25 cellular contexts compared by ENCODE assay signal in genomic region chr17:75400326-75400939, GRCh38. TPM values are rescaled to one million over a fixed set of nuclear protein-coding genes. Genes with fewer than 3 reads are reported as not detected.
DNase-seq lines count a peak whose midpoint lies in the region; ATAC-seq, FAIRE-seq and TF ChIP-seq lines count a peak whose summit lies in the region.
"Had no signal": no experiment of that assay in that cellular context is flagged by ENCODE, and none has a peak within 500 bp of the region (broad histone marks: within the 10 kb centered on the region; RNA-seq: fewer than 3 reads in every experiment).

No MANE protein-coding gene starts in this region.

- CTCF ChIA-PET in activated CD8-positive, alpha-beta memory T cell treated with anti-CD3 and anti-CD28 coated beads, Interleukin-2, amount 10 ng/mL, durations not matched to agents 7 days and 5 days (lab: Charles Lee): interaction anchor here (1.0 to 2.0 kb wide), 6 partner anchors 20 to 131 kb away, joined by 3 to 7 read pairs (median 4); partner anchors contain the start of genes LLGL2 and SLC25A19
- CTCF ChIA-PET in CD8-positive, alpha-beta memory T cell (lab: Charles Lee): interaction anchor here (0.8 to 2.2 kb wide), 4 partner anchors 52 to 195 kb away, joined by 3 to 11 read pairs (median 6); partner anchors contain the start of genes MIF4GD and NUP85
- CTCF ChIA-PET in GM12878 (lab: Yijun Ruan, JAX): interaction anchor here (0.6 to 2.7 kb wide), 13 partner anchors 20 to 140 kb away, joined by 3 to 33 read pairs (median 6); no protein-coding TSS in a partner anchor

- no peak for TF ChIP-seq EP300 in GM12878 (IDR thresholded peaks at IDR 0.05; ENCODE audit: borderline replicate concordance in 1 of 2, control insufficient read depth in 1 of 2, low read depth in 2 of 2, low read length in 2 of 2)

- SMC1A ChIA-PET in GM12878 (lab: Charles Lee; ENCODE audit: uncharacterized antibody, unreplicated experiment): interaction anchor here (1.5 to 2.8 kb wide), 11 partner anchors 12 to 110 kb away, joined by 4 to 18 read pairs (median 8); partner anchors contain the start of gene SLC25A19

- TF ChIP-seq RAD21 in GM12878 (IDR thresholded peaks at IDR 0.05; ENCODE audit: insufficient read depth, low read depth, low read length): no peak

- peak; percentile 37 for DNase-seq in activated CD8-positive, alpha-beta memory T cell treated with anti-CD3 and anti-CD28 coated beads for 24 hours
- no peak for DNase-seq in activated CD8-positive, alpha-beta memory T cell treated with anti-CD3 and anti-CD28 coated beads, Interleukin-2, amount 10 ng/mL, durations not matched to agents 7 days and 5 days
- no peak for DNase-seq in CD8-positive, alpha-beta memory T cell
- DNase-seq in GM12878 (ENCODE audit: low read depth, low spot score): no peak
- DNase-seq in neural crest cell (ENCODE audit: low read depth, low spot score): no peak
- no peak for DNase-seq in NCI-H2107 treated with DMSO at 0.1 percent for 48 hours (lab: John Stamatoyannopoulos, UW; ENCODE audit: unreplicated experiment)
- DNase-seq in NCI-H2081 treated with DMSO at 0.1 percent for 48 hours (lab: John Stamatoyannopoulos, UW): no peak
- DNase-seq: activated effector memory CD4-positive, alpha-beta T cell treated with anti-CD3 and anti-CD28 coated beads, Interleukin-2, amount 50 U/mL, for 16 hours; DMS 273 treated with DMSO at 0.1 percent for 48 hours; effector CD8-positive, alpha-beta T cell; esophagus squamous epithelium; kidney glomerular epithelial cell; mesendoderm; NCI-H69; posterior cingulate gyrus; SK-N-SH; small intestine; stimulated activated CD4-positive, alpha-beta T cell treated with anti-CD3 and anti-CD28 coated beads, Interleukin-4, amount 100 ng/mL, for 1 hour; upper lobe of right lung had no signal

- H3K36me3 Mint-ChIP-seq in activated CD8-positive, alpha-beta memory T cell treated with anti-CD3 and anti-CD28 coated beads, Interleukin-2, amount 10 ng/mL, durations not matched to agents 7 days and 5 days: peaks cover 18% of the 10 kb centered on the region
- H3K36me3 Mint-ChIP-seq in CD8-positive, alpha-beta memory T cell: peaks cover 0 to 18% (median 0%) of the 10 kb centered on the region in 3 donors
- no peaks in the 10 kb centered on the region for H3K36me3 Mint-ChIP-seq in neural crest cell (ENCODE audit: low read depth)

- no peak overlapping the region for H3K27ac ChIP-seq in CD8-positive, alpha-beta memory T cell (ENCODE audit: low read depth, low read length)
- H3K27ac ChIP-seq in GM12878 (ENCODE audit: control insufficient read depth, insufficient read depth): no peak overlapping the region
- H3K27ac ChIP-seq: ascending aorta, esophagus squamous epithelium, upper lobe of right lung had no signal

- H3K4me1 Mint-ChIP-seq in activated CD8-positive, alpha-beta memory T cell treated with anti-CD3 and anti-CD28 coated beads, Interleukin-2, amount 10 ng/mL, durations not matched to agents 7 days and 5 days: peaks cover 56% of the 10 kb centered on the region
- peaks cover 50 to 74% (median 68%) of the 10 kb centered on the region in 3 donors for H3K4me1 Mint-ChIP-seq in CD8-positive, alpha-beta memory T cell
- H3K4me1 Mint-ChIP-seq in neural crest cell: peaks cover 16% of the 10 kb centered on the region

- 87% methylated on average over 8 of the region's 8 CpGs for WGBS in GM12878 (ENCODE audit: insufficient coverage, insufficient replicate concordance, low lambda C conversion rate, missing lambda C conversion rate)

- in situ Hi-C loops in GM12878 (cut with MboI): no loop called here

- H3K27ac Mint-ChIP-seq in activated CD8-positive, alpha-beta memory T cell treated with anti-CD3 and anti-CD28 coated beads, Interleukin-2, amount 10 ng/mL, durations not matched to agents 7 days and 5 days: no peak overlapping the region
- peak overlapping the region in 2 of 8 donors; percentile 18 to 71 for H3K27ac Mint-ChIP-seq in CD8-positive, alpha-beta memory T cell
- H3K27ac Mint-ChIP-seq in neural crest cell (ENCODE audit: unreplicated experiment): no peak overlapping the region
- H3K27ac Mint-ChIP-seq: nephron, WTC11 had no signal

- FAIRE-seq in GM12878 (lab: Jason Lieb, UNC): no peak
- FAIRE-seq: A204.1, K562, small intestine had no signal

- H3K27me3 Mint-ChIP-seq in activated CD8-positive, alpha-beta memory T cell treated with anti-CD3 and anti-CD28 coated beads, Interleukin-2, amount 10 ng/mL, durations not matched to agents 7 days and 5 days: no peaks in the 10 kb centered on the region
- H3K27me3 Mint-ChIP-seq in CD8-positive, alpha-beta memory T cell: no peaks in the 10 kb centered on the region
- H3K27me3 Mint-ChIP-seq in neural crest cell (ENCODE audit: low read depth): no peaks in the 10 kb centered on the region

- peak overlapping the region; percentile 77 for H3K4me2 ChIP-seq in GM12878 (ENCODE audit: control insufficient read depth, insufficient read depth)
- H3K4me2 ChIP-seq: SK-N-SH had no signal

- TF ChIP-seq POLR2A in GM12878 (IDR thresholded peaks at IDR 0.05; ENCODE audit: low read depth, low read length): no peak

- no peak for ATAC-seq in activated CD8-positive, alpha-beta memory T cell treated with anti-CD3 and anti-CD28 coated beads, Interleukin-2, amount 10 ng/mL, durations not matched to agents 7 days and 5 days
- no peak for ATAC-seq in GM12878
- no peak for ATAC-seq in HG02938 (IDR thresholded peaks at IDR 0.05; ENCODE audit: unreplicated experiment)
- ATAC-seq: K562, upper lobe of right lung, WTC11 had no signal

- no peak overlapping the region for H3K4me3 Mint-ChIP-seq in activated CD8-positive, alpha-beta memory T cell treated with anti-CD3 and anti-CD28 coated beads, Interleukin-2, amount 10 ng/mL, durations not matched to agents 7 days and 5 days
- H3K4me3 Mint-ChIP-seq in CD8-positive, alpha-beta memory T cell: peak overlapping the region in 4 of 7 donors; percentile 11 to 78 (median 28)
- H3K4me3 Mint-ChIP-seq in neural crest cell: peak overlapping the region; percentile 53
- H3K4me3 Mint-ChIP-seq: nephron, WTC11 had no signal

- no peaks in the 10 kb centered on the region for H3K36me3 ChIP-seq in CD8-positive, alpha-beta memory T cell (ENCODE audit: insufficient read depth, low read length)
- H3K36me3 ChIP-seq in GM12878 (ENCODE audit: control insufficient read depth in 2 of 2, insufficient read depth in 2 of 2, low read length in 1 of 2): peaks cover 0 to 3% of the 10 kb centered on the region in 2 experiments; a peak in 2 of 4 replicates
- H3K36me3 ChIP-seq: ascending aorta, esophagus squamous epithelium, upper lobe of right lung had no signal

- H3K9me3 Mint-ChIP-seq in activated CD8-positive, alpha-beta memory T cell treated with anti-CD3 and anti-CD28 coated beads, Interleukin-2, amount 10 ng/mL, durations not matched to agents 7 days and 5 days (ENCODE audit: low read depth): no peaks in the 10 kb centered on the region
- no peaks in the 10 kb centered on the region for H3K9me3 Mint-ChIP-seq in CD8-positive, alpha-beta memory T cell
- H3K9me3 Mint-ChIP-seq in neural crest cell: no peaks in the 10 kb centered on the region
- H3K9me3 Mint-ChIP-seq: nephron, WTC11 had no signal

- H4K20me1 ChIP-seq in GM12878 (ENCODE audit: control insufficient read depth, insufficient read depth): peaks cover 16% of the 10 kb centered on the region

- no peak overlapping the region for H2AFZ ChIP-seq in GM12878 (ENCODE audit: control insufficient read depth, low read depth, low read length)

- H3K4me3 ChIP-seq in CD8-positive, alpha-beta memory T cell (ENCODE audit: low read length): no peak overlapping the region
- H3K4me3 ChIP-seq in GM12878: peak overlapping the region; percentile 52
- H3K4me3 ChIP-seq: ascending aorta, esophagus squamous epithelium, K562, upper lobe of right lung had no signal

- H3K9me3 ChIP-seq in CD8-positive, alpha-beta memory T cell (ENCODE audit: low read length): no peaks in the 10 kb centered on the region
- H3K9me3 ChIP-seq in GM12878 (replicated peaks; ENCODE audit: control insufficient read depth, insufficient read depth, low read length): no peaks in the 10 kb centered on the region
- H3K9me3 ChIP-seq: ascending aorta, esophagus squamous epithelium, SK-N-SH, upper lobe of right lung had no signal

- peaks cover 97% of the 10 kb centered on the region for H3K79me2 ChIP-seq in GM12878 (ENCODE audit: control insufficient read depth, insufficient read depth, low read length)

- peaks cover 57% of the 10 kb centered on the region for H3K4me1 ChIP-seq in CD8-positive, alpha-beta memory T cell (ENCODE audit: insufficient read depth, low read length)
- H3K4me1 ChIP-seq in GM12878 (ENCODE audit: control insufficient read depth, insufficient read depth, low read length): peaks cover 24% of the 10 kb centered on the region; the same call in 1 of the 2 replicates

- no TSS peak for BruUV-seq in GM12878 (replicated peaks; lab: Mats Ljungman, UMichigan)

- H3K27me3 ChIP-seq in CD8-positive, alpha-beta memory T cell (ENCODE audit: insufficient read depth, low read length, poor library complexity, severe bottlenecking): no peaks in the 10 kb centered on the region
- H3K27me3 ChIP-seq in GM12878 (replicated peaks in 1 of 2; ENCODE audit: control insufficient read depth in 2 of 2, insufficient read depth in 2 of 2, low read length in 1 of 2): no peaks in the 10 kb centered on the region
- H3K27me3 ChIP-seq: ascending aorta, esophagus squamous epithelium, upper lobe of right lung had no signal

- RAD21 ChIA-PET in GM12878 (lab: Charles Lee; ENCODE audit: unreplicated experiment): interaction anchor here (1.4 to 3.3 kb wide), 7 partner anchors 52 to 111 kb away, joined by 3 to 41 read pairs (median 11); partner anchors contain the start of gene SLC25A19

- no peak for TF ChIP-seq CTCF in GM12878 (IDR thresholded peaks at IDR 0.05 in 2 of 3, conservative IDR thresholded peaks at IDR 0.05 in 1 of 3; ENCODE audit: control insufficient read depth in 2 of 3, extremely low read depth in 1 of 3, insufficient read depth in 1 of 3, low read depth in 3 of 3, low read length in 3 of 3)
- TF ChIP-seq CTCF in neural crest cell (conservative IDR thresholded peaks at IDR 0.05): no peak

- POLR2A ChIA-PET in CD8-positive, alpha-beta memory T cell (lab: Charles Lee): no interaction called here
- POLR2A ChIA-PET in GM12878 (lab: Charles Lee): interaction anchor here (0.5 to 2.4 kb wide), 12 partner anchors 20 to 395 kb away, joined by 3 to 18 read pairs (median 6); partner anchors contain the start of gene SLC25A19

- intact Hi-C loops in GM12878 (cut with micrococcal nuclease; ENCODE audit: unreplicated experiment): loop anchor here (5.0 kb wide), 1 partner anchor 33 kb away; no protein-coding TSS in a partner anchor

- H3K9ac ChIP-seq in GM12878 (ENCODE audit: control insufficient read depth, insufficient read depth, low read length): no peak overlapping the region
- H3K9ac ChIP-seq: SK-N-SH had no signal

RNA-seq across cellular contexts. Expression of gene GRB2, which starts 5.0 kb away (rescaled TPM):
- 100 to 1,000 TPM; 138 to 179 TPM for total RNA-seq in activated CD8-positive, alpha-beta memory T cell treated with anti-CD3 and anti-CD28 coated beads, Interleukin-2, amount 10 ng/mL, durations not matched to agents 7 days and 5 days
- total RNA-seq in CD8-positive, alpha-beta memory T cell: 100 to 1,000 TPM; 180 to 189 TPM
- polyA plus RNA-seq in CD8-positive, alpha-beta memory T cell: 158 TPM
- total RNA-seq in GM12878 (2013; cell fraction: nucleolus; rRNA removed): 189 and 244 TPM in 2 replicates
- 161 and 168 TPM in 2 replicates for total RNA-seq in GM12878 (2014; rRNA removed)
- 113 and 118 TPM in 2 replicates for total RNA-seq in GM12878 (2014; rRNA removed; fragmentation: Illumina TruSeq; extraction: Trizol)
- total RNA-seq in GM12878 (2021): 207 and 214 TPM in 2 replicates
- polyA plus RNA-seq in GM12878 (2011; ENCODE audit: low read depth): 75.8 TPM
- polyA plus RNA-seq in GM12878 (2011; rRNA removed): 133 and 196 TPM in 2 replicates
- 121 and 130 TPM in 2 replicates for polyA plus RNA-seq in GM12878 (2011; cell fraction: cytosol; rRNA removed)
- polyA plus RNA-seq in GM12878 (2011; cell fraction: nucleus; rRNA removed): 40.5 and 43.7 TPM in 2 replicates
- polyA plus RNA-seq in GM12878 (2012): 118 and 123 TPM in 2 replicates
- polyA plus RNA-seq in GM12878 (2014; fragmentation: Illumina TruSeq; extraction: Trizol): 141 and 201 TPM in 2 replicates
- polyA plus RNA-seq in GM12878 (2014; fragmentation: Nextera tagmentation; extraction: Ambion mirVana): 100 to 1,000 TPM; 113 to 152 TPM
- polyA plus RNA-seq in GM12878 (2014; rRNA removed): 164 and 180 TPM in 2 replicates
- polyA plus RNA-seq in GM12878 (2016; fragmentation: Nextera tagmentation; extraction: Ambion mirVana): 100 to 1,000 TPM; 263 to 268 TPM
- polyA minus RNA-seq in GM12878 (2011; rRNA and poly(A)+ RNA removed): 52.6 and 94.4 TPM in 2 replicates
- polyA minus RNA-seq in GM12878 (2011; cell fraction: cytosol; rRNA and poly(A)+ RNA removed): 19.2 and 20.6 TPM in 2 replicates
- 31.8 and 65.3 TPM in 2 replicates for polyA minus RNA-seq in GM12878 (2011; cell fraction: nucleus; rRNA and poly(A)+ RNA removed)
- total RNA-seq in neural crest cell: 69.3 and 79.4 TPM in 2 replicates

RNA-seq across cellular contexts. Expression of gene TMEM94, which starts 56.0 kb away (rescaled TPM):
- total RNA-seq in activated CD8-positive, alpha-beta memory T cell treated with anti-CD3 and anti-CD28 coated beads, Interleukin-2, amount 10 ng/mL, durations not matched to agents 7 days and 5 days: 100 to 1,000 TPM in 1 of 2 experiments, 10 to 100 TPM in 1; 83.7 to 106 TPM
- total RNA-seq in CD8-positive, alpha-beta memory T cell: 10 to 100 TPM; 63.3 to 66.0 TPM
- 18.8 TPM for polyA plus RNA-seq in CD8-positive, alpha-beta memory T cell
- 124 and 144 TPM in 2 replicates for total RNA-seq in GM12878 (2013; cell fraction: nucleolus; rRNA removed)
- 23.9 and 31.4 TPM in 2 replicates for total RNA-seq in GM12878 (2014; rRNA removed)
- 15.4 and 15.8 TPM in 2 replicates for total RNA-seq in GM12878 (2014; rRNA removed; fragmentation: Illumina TruSeq; extraction: Trizol)
- 59.0 and 70.7 TPM in 2 replicates for total RNA-seq in GM12878 (2021)
- polyA plus RNA-seq in GM12878 (2011; ENCODE audit: low read depth): 23.7 TPM
- 9.8 and 21.9 TPM in 2 replicates for polyA plus RNA-seq in GM12878 (2011; rRNA removed)
- 23.8 and 24.1 TPM in 2 replicates for polyA plus RNA-seq in GM12878 (2011; cell fraction: cytosol; rRNA removed)
- polyA plus RNA-seq in GM12878 (2011; cell fraction: nucleus; rRNA removed): 363 and 387 TPM in 2 replicates
- polyA plus RNA-seq in GM12878 (2012): 63.2 and 64.4 TPM in 2 replicates
- polyA plus RNA-seq in GM12878 (2014; fragmentation: Illumina TruSeq; extraction: Trizol): 11.9 and 46.5 TPM in 2 replicates
- polyA plus RNA-seq in GM12878 (2014; fragmentation: Nextera tagmentation; extraction: Ambion mirVana): 1 to 10 TPM in 1 of 2 experiments, under 1 TPM in 1; 0.31 to 2.3 TPM
- polyA plus RNA-seq in GM12878 (2014; rRNA removed): 41.7 and 50.5 TPM in 2 replicates
- 10 to 100 TPM; 21.2 to 26.9 TPM for polyA plus RNA-seq in GM12878 (2016; fragmentation: Nextera tagmentation; extraction: Ambion mirVana)
- polyA minus RNA-seq in GM12878 (2011; rRNA and poly(A)+ RNA removed): 21.6 and 44.4 TPM in 2 replicates
- 19.4 and 25.9 TPM in 2 replicates for polyA minus RNA-seq in GM12878 (2011; cell fraction: cytosol; rRNA and poly(A)+ RNA removed)
- 49.2 and 74.5 TPM in 2 replicates for polyA minus RNA-seq in GM12878 (2011; cell fraction: nucleus; rRNA and poly(A)+ RNA removed)
- 117 and 131 TPM in 2 replicates for total RNA-seq in neural crest cell
